Comparison of ENCODE assay signal across 25 cellular contexts in genomic region chr2:131635576-131635975, GRCh38.
A peak's percentile ranks its signal among the peaks of the same experiment; 100 is the strongest.
DNase-seq lines count a peak whose midpoint lies in the region; ATAC-seq and TF ChIP-seq lines count a peak whose summit lies in the region.
"Had no signal": no experiment of that assay in that cellular context is flagged by ENCODE, and none has a peak within 500 bp of the region (broad histone marks: within the 10 kb centered on the region; RNA-seq: fewer than 3 reads in every experiment).

No MANE protein-coding gene starts in this region.

- H3K27me3 ChIP-seq in left ventricle myocardium inferior (ENCODE audit: low read depth): no peaks in the 10 kb centered on the region
- no peaks in the 10 kb centered on the region for H3K27me3 ChIP-seq in upper lobe of right lung
- H3K27me3 ChIP-seq: BE2C, BLaER1 had no signal

- H3K27ac ChIP-seq in left ventricle myocardium inferior (replicated peaks) (no peak overlapping the region), upper lobe of right lung (no peak overlapping the region), RWPE1 (no peak overlapping the region)
- H3K27ac ChIP-seq: BLaER1 had no signal

- no peaks in the 10 kb centered on the region for H3K4me1 Mint-ChIP-seq in chondrocyte (ENCODE audit: low read depth)
- H3K4me1 Mint-ChIP-seq: CD14-positive monocyte; CD4-positive, alpha-beta memory T cell; CD4-positive, CD25-positive, alpha-beta regulatory T cell; CD8-positive, alpha-beta memory T cell had no signal

- DNase-seq in left ventricle myocardium superior (peak; percentile 17), left ventricle myocardium inferior (no peak), chondrocyte (ENCODE audit: low spot score) (peak; percentile 84), mesenteric fat pad (ENCODE audit: low spot score) (peak; percentile 83), upper lobe of right lung (peak; percentile 52), RWPE1 (ENCODE audit: low spot score) (no peak)
- DNase-seq: 8988T; ACHN; BE2C; C1 segment of cervical spinal cord; CD4-positive, alpha-beta memory T cell; CD4-positive, CD25-positive, alpha-beta regulatory T cell; CD8-positive, alpha-beta memory T cell; COR-L47; DMS 273 treated with DMSO at 0.1 percent for 48 hours; DMS53; DMS79; DND-41; EL; GDM1 had no signal

- peaks cover 4% of the 10 kb centered on the region for H3K9me3 Mint-ChIP-seq in chondrocyte (ENCODE audit: low read depth)
- H3K9me3 Mint-ChIP-seq: CD8-positive, alpha-beta memory T cell had no signal

- no peak overlapping the region for H3K27ac Mint-ChIP-seq in chondrocyte (ENCODE audit: unreplicated experiment)
- H3K27ac Mint-ChIP-seq: CD4-positive, alpha-beta memory T cell; CD4-positive, CD25-positive, alpha-beta regulatory T cell had no signal

- ATAC-seq in left ventricle myocardium superior: no peak
- ATAC-seq in upper lobe of right lung: no peak
- no peak for ATAC-seq in HG03571 (IDR thresholded peaks at IDR 0.05; ENCODE audit: unreplicated experiment)
- ATAC-seq in GM19035 (IDR thresholded peaks at IDR 0.05; ENCODE audit: unreplicated experiment): no peak
- ATAC-seq: GM12878 had no signal

- H3K4me3 ChIP-seq in left ventricle myocardium inferior (no peak overlapping the region), upper lobe of right lung (no peak overlapping the region)
- H3K4me3 ChIP-seq: BLaER1, GM12878 had no signal

- no peak overlapping the region for H3K4me3 Mint-ChIP-seq in chondrocyte (ENCODE audit: unreplicated experiment)
- H3K4me3 Mint-ChIP-seq: CD14-positive monocyte; CD4-positive, alpha-beta memory T cell; CD8-positive, alpha-beta memory T cell had no signal

- H3K4me1 ChIP-seq in left ventricle myocardium inferior (no peaks in the 10 kb centered on the region), upper lobe of right lung (no peaks in the 10 kb centered on the region)
- H3K4me1 ChIP-seq: BE2C had no signal

- H3K27me3 Mint-ChIP-seq in chondrocyte (ENCODE audit: low read depth): no peaks in the 10 kb centered on the region

- H3K9me3 ChIP-seq in left ventricle myocardium inferior (replicated peaks): no peaks in the 10 kb centered on the region
- no peaks in the 10 kb centered on the region for H3K9me3 ChIP-seq in upper lobe of right lung
- H3K9me3 ChIP-seq: BE2C had no signal

- no peaks in the 10 kb centered on the region for H3K36me3 ChIP-seq in left ventricle myocardium inferior
- H3K36me3 ChIP-seq in upper lobe of right lung: no peaks in the 10 kb centered on the region
- H3K36me3 ChIP-seq: BE2C, BLaER1 had no signal

- CTCF ChIA-PET in RWPE1 (lab: Yijun Ruan, JAX): no interaction called here

- no peaks in the 10 kb centered on the region for H3K36me3 Mint-ChIP-seq in chondrocyte (ENCODE audit: low read depth)
- H3K36me3 Mint-ChIP-seq: CD14-positive monocyte; CD4-positive, alpha-beta memory T cell; CD4-positive, CD25-positive, alpha-beta regulatory T cell; CD8-positive, alpha-beta memory T cell had no signal

- intact Hi-C loops in left ventricle myocardium superior (cut with micrococcal nuclease) (no loop called here), left ventricle myocardium inferior (cut with micrococcal nuclease) (no loop called here), upper lobe of right lung (cut with DNase I) (no loop called here)

- POLR2A ChIA-PET in RWPE1 (lab: Yijun Ruan, JAX; ENCODE audit: low non-redundant PET): no interaction called here

- TF ChIP-seq CTCF in left ventricle myocardium inferior (IDR thresholded peaks at IDR 0.05; ENCODE audit: borderline replicate concordance) (no peak), chondrocyte (IDR thresholded peaks at IDR 0.05) (no peak), upper lobe of right lung (IDR thresholded peaks at IDR 0.05) (no peak), RWPE1 (conservative IDR thresholded peaks at IDR 0.05; ENCODE audit: low read depth) (no peak)

Comparison
In these comparisons a context has a peak if more than half of its experiments do, and no peak if none do; other contexts are left out.
1. DNase-seq: peak in left ventricle myocardium superior (single experiment), chondrocyte (single experiment), mesenteric fat pad (single experiment) and upper lobe of right lung (single experiment); none in left ventricle myocardium inferior (single experiment) and RWPE1 (single experiment).